In the genomic region with DNA sequence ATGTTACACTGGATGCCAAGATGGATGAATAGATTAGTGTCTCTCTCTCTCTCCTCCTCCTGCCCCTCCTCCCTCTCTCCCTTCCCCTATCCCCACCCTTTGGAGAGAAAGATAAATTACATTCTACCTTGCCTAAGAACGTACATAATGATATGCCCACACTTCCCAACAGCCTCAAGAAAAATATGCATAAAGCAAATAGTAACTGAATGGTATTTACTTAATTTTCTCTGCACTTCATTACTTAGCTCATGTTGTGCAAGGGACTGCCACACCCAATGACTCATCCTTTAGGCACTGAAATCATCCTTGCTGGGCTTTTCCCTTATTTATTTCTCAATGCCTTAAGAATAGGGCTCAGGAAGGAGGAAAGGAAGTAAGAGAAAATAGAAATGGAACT, we compare ENCODE assay signal across 8 cellular contexts.
A peak's percentile ranks its signal among the peaks of the same experiment; 100 is the strongest.
DNase-seq lines count a peak whose midpoint lies in the region; ATAC-seq, FAIRE-seq and TF ChIP-seq lines count a peak whose summit lies in the region.

No MANE protein-coding gene starts in this region.

- TF ChIP-seq EP300 in H1 (IDR thresholded peaks at IDR 0.05; ENCODE audit: borderline replicate concordance in 1 of 2, low read depth in 2 of 2, low read length in 2 of 2), result no peak

- peaks cover 9 to 16% of the 10 kb centered on the region in 2 donors for H3K36me3 Mint-ChIP-seq in CD14-positive monocyte
- no peaks in the 10 kb centered on the region for H3K36me3 Mint-ChIP-seq in naive thymus-derived CD4-positive, alpha-beta T cell

- H4K20me1 ChIP-seq in H1 (replicated peaks in 1 of 2; ENCODE audit: control insufficient read depth in 1 of 2, insufficient read depth in 2 of 2, low read length in 2 of 2), result no peaks in the 10 kb centered on the region

- DNase-seq in CD14-positive monocyte (ENCODE audit: low spot score), result peak; percentile 88
- DNase-seq in NCI-H69 (lab: John Stamatoyannopoulos, UW), result peak; percentile 33
- no peak for DNase-seq in H1 (ENCODE audit: low read depth in 1 of 2, low spot score in 2 of 2)
- DNase-seq in naive thymus-derived CD4-positive, alpha-beta T cell, result no peak
- DNase-seq in NCI-H1436 (lab: John Stamatoyannopoulos, UW), result no peak
- no peak for DNase-seq in inferior parietal cortex (ENCODE audit: extremely low spot score)
- DNase-seq in activated CD4-positive, alpha-beta T cell treated with anti-CD3 and anti-CD28 coated beads, Interleukin-2, amount 50 U/mL, for 4 hours, result no peak

- ATAC-seq in naive thymus-derived CD4-positive, alpha-beta T cell, result peak; percentile 66
- ATAC-seq in GM18873 (IDR thresholded peaks at IDR 0.05; ENCODE audit: low FRiP score, unreplicated experiment), result no peak

- H2BK15ac ChIP-seq in H1 (ENCODE audit: low read length), result no peak overlapping the region

- POLR2A ChIA-PET in H1 (lab: Charles Lee; ENCODE audit: partially characterized antibody), result no interaction called here
- POLR2A ChIA-PET in naive thymus-derived CD4-positive, alpha-beta T cell (lab: Charles Lee), result no interaction called here

- H3K4me1 ChIP-seq in H1 (replicated peaks in 1 of 4; ENCODE audit: control insufficient read depth in 3 of 4, insufficient read depth in 4 of 4, low read length in 3 of 4), result peaks cover 2 to 10% (median 6%) of the 10 kb centered on the region in 4 experiments; a peak in 5 of 7 replicates
- no peaks in the 10 kb centered on the region for H3K4me1 ChIP-seq in naive thymus-derived CD4-positive, alpha-beta T cell (ENCODE audit: control insufficient read depth in 2 of 2, insufficient read depth in 2 of 2, low read length in 2 of 2)

- intact Hi-C loops in CD14-positive monocyte (cut with micrococcal nuclease), result loop anchor here in 1 of 2 donors (1.0 kb wide), 1 partner anchor 8 kb away; no protein-coding TSS in a partner anchor
- intact Hi-C loops in naive thymus-derived CD4-positive, alpha-beta T cell (cut with micrococcal nuclease), result no loop called here

- H4K5ac ChIP-seq in H1 (ENCODE audit: insufficient read length, low read depth, low read length), result no peak overlapping the region

- no peak overlapping the region for H2BK12ac ChIP-seq in H1 (ENCODE audit: low read depth, low read length)

- 47% methylated on average over 1 of the region's 1 CpG; no CpG with 5 or more reads in 1 of the 2 experiments for WGBS in H1 (ENCODE audit: extremely low coverage in 1 of 2, insufficient coverage in 1 of 2, insufficient read length in 1 of 2, insufficient replicate concordance in 2 of 2, low coverage in 1 of 2, low lambda C conversion rate in 2 of 2, missing lambda C conversion rate in 1 of 2), 2 experiments

- H2AFZ ChIP-seq in H1 (ENCODE audit: low read length), result no peak overlapping the region

- no peak overlapping the region for H2BK120ac ChIP-seq in H1 (replicated peaks; ENCODE audit: low read depth, low read length)

- H3K4me1 Mint-ChIP-seq in CD14-positive monocyte, result peaks cover 53% of the 10 kb centered on the region
- peaks cover 0 to 2% (median 0%) of the 10 kb centered on the region in 7 donors for H3K4me1 Mint-ChIP-seq in naive thymus-derived CD4-positive, alpha-beta T cell

- H3K27ac ChIP-seq in H1 (ENCODE audit: low read depth, low read length), result no peak overlapping the region
- no peak overlapping the region for H3K27ac ChIP-seq in naive thymus-derived CD4-positive, alpha-beta T cell (ENCODE audit: low read depth, low read length)

- H3K4me3 ChIP-seq in H1 (ENCODE audit: extremely low read depth in 1 of 4, insufficient read depth in 2 of 4, low read depth in 3 of 4, low read length in 4 of 4), result no peak overlapping the region
- H3K4me3 ChIP-seq in naive thymus-derived CD4-positive, alpha-beta T cell (ENCODE audit: low read length), result no peak overlapping the region

- no peak overlapping the region for H3K14ac ChIP-seq in H1 (ENCODE audit: insufficient read length)

- H3K27ac Mint-ChIP-seq in CD14-positive monocyte, result peak overlapping the region; percentile 99 to 100 (median 100)
- no peak overlapping the region for H3K27ac Mint-ChIP-seq in naive thymus-derived CD4-positive, alpha-beta T cell

- H3K79me1 ChIP-seq in H1 (ENCODE audit: low read depth, low read length), result no peaks in the 10 kb centered on the region

- H3K9me3 Mint-ChIP-seq in CD14-positive monocyte, result peaks cover 2 to 8% (median 3%) of the 10 kb centered on the region in 7 donors
- peaks cover 0 to 12% (median 5%) of the 10 kb centered on the region in 11 donors for H3K9me3 Mint-ChIP-seq in naive thymus-derived CD4-positive, alpha-beta T cell

- H3K56ac ChIP-seq in H1 (replicated peaks; ENCODE audit: insufficient read length, low read depth, low read length), result no peak overlapping the region

- no peak overlapping the region for H3K4ac ChIP-seq in H1 (replicated peaks; ENCODE audit: insufficient read length, low read depth, low read length)

- H2AK5ac ChIP-seq in H1 (ENCODE audit: low read depth, low read length), result no peak overlapping the region

- H4K91ac ChIP-seq in H1 (replicated peaks; ENCODE audit: insufficient read length, low read length), result no peak overlapping the region

- no peaks in the 10 kb centered on the region; a peak in 1 of 8 replicates for H3K36me3 ChIP-seq in H1 (ENCODE audit: control insufficient read depth in 2 of 4, insufficient read depth in 4 of 4, low read length in 3 of 4)
- no peaks in the 10 kb centered on the region for H3K36me3 ChIP-seq in naive thymus-derived CD4-positive, alpha-beta T cell (ENCODE audit: control insufficient read depth in 2 of 3, insufficient read depth in 3 of 3, low read length in 3 of 3)

- no peak for TF ChIP-seq CTCF in CD14-positive monocyte (IDR thresholded peaks at IDR 0.05)
- TF ChIP-seq CTCF in H1 (IDR thresholded peaks at IDR 0.05; ENCODE audit: control extremely low read depth in 1 of 3, insufficient read depth in 1 of 3, low read depth in 1 of 3, low read length in 3 of 3), result no peak

- no peak overlapping the region for H3K18ac ChIP-seq in H1 (ENCODE audit: extremely low read depth, low read length)

- H3K4me3 Mint-ChIP-seq in CD14-positive monocyte, result peak overlapping the region in 1 of 2 donors; percentile 82
- no peak overlapping the region for H3K4me3 Mint-ChIP-seq in naive thymus-derived CD4-positive, alpha-beta T cell

- H3K4me2 ChIP-seq in H1 (ENCODE audit: insufficient read depth in 1 of 2, low read depth in 2 of 2, low read length in 2 of 2), result no peak overlapping the region

- CTCF ChIA-PET in H1 (lab: Charles Lee; ENCODE audit: partially characterized antibody), result interaction anchor here (1.3 kb wide), 1 partner anchor 30 kb away, joined by 3 read pairs; no protein-coding TSS in a partner anchor
- CTCF ChIA-PET in naive thymus-derived CD4-positive, alpha-beta T cell (lab: Charles Lee), result no interaction called here

- H4K8ac ChIP-seq in H1 (ENCODE audit: extremely low read depth, insufficient read depth, low read length), result no peak overlapping the region

- no peaks in the 10 kb centered on the region for H3K27me3 ChIP-seq in H1 (replicated peaks in 1 of 4; ENCODE audit: control insufficient read depth in 3 of 4, extremely low read depth in 1 of 4, insufficient read depth in 3 of 4, low read length in 3 of 4)
- H3K27me3 ChIP-seq in naive thymus-derived CD4-positive, alpha-beta T cell (ENCODE audit: control insufficient read depth in 2 of 2, insufficient read depth in 2 of 2, low read length in 2 of 2), result no peaks in the 10 kb centered on the region

- no peak overlapping the region for H2BK20ac ChIP-seq in H1 (ENCODE audit: low read length)

- H3K27me3 Mint-ChIP-seq in CD14-positive monocyte (ENCODE audit: low read depth in 3 of 3), result peaks cover 0 to 5% (median 4%) of the 10 kb centered on the region in 3 donors
- peaks cover 0 to 6% (median 0%) of the 10 kb centered on the region in 5 donors for H3K27me3 Mint-ChIP-seq in naive thymus-derived CD4-positive, alpha-beta T cell

- no peaks in the 10 kb centered on the region for H3K23me2 ChIP-seq in H1 (ENCODE audit: low read depth, low read length)

- H3K9ac ChIP-seq in H1 (replicated peaks in 1 of 4; ENCODE audit: extremely low read depth in 1 of 4, low read depth in 3 of 4, low read length in 3 of 4), result no peak overlapping the region

- FAIRE-seq in H1 (lab: Jason Lieb, UNC), result no peak

- no peak overlapping the region for H2BK5ac ChIP-seq in H1 (ENCODE audit: low read depth, low read length)

- TF ChIP-seq POLR2A in H1 (IDR thresholded peaks at IDR 0.05; ENCODE audit: control extremely low read depth in 1 of 2, low read depth in 2 of 2, low read length in 2 of 2), result no peak

- H3K9me3 ChIP-seq in H1 (ENCODE audit: insufficient read depth in 2 of 2, low read depth in 1 of 2, low read length in 1 of 2), result no peaks in the 10 kb centered on the region
- no peaks in the 10 kb centered on the region for H3K9me3 ChIP-seq in naive thymus-derived CD4-positive, alpha-beta T cell (ENCODE audit: control insufficient read depth in 2 of 3, low read length in 3 of 3)

- H3K79me2 ChIP-seq in H1 (ENCODE audit: control insufficient read depth in 1 of 2, insufficient read depth in 2 of 2, low read length in 2 of 2), result no peaks in the 10 kb centered on the region

- no peak overlapping the region for H3K23ac ChIP-seq in H1 (ENCODE audit: insufficient read length)

- no peak for TF ChIP-seq RAD21 in H1 (IDR thresholded peaks at IDR 0.05 in 1 of 2, conservative IDR thresholded peaks at IDR 0.05 in 1 of 2; ENCODE audit: low read depth in 2 of 2, low read length in 2 of 2)

TF ChIP-seq in H1, 55 proteins besides CTCF, POLR2A, EP300 and RAD21 (continues in another document):
- no peak for TF ChIP-seq NRF1 (IDR thresholded peaks at IDR 0.05; ENCODE audit: low read depth, low read length)
- TF ChIP-seq TCF12 (IDR thresholded peaks at IDR 0.05; ENCODE audit: low read depth, low read length), result no peak
- no peak for TF ChIP-seq TEAD4 (IDR thresholded peaks at IDR 0.05; ENCODE audit: low read depth, low read length)
- TF ChIP-seq ASH2L (IDR thresholded peaks at IDR 0.05; ENCODE audit: low read length), result no peak
- no peak for TF ChIP-seq SUZ12 (IDR thresholded peaks at IDR 0.05; ENCODE audit: low read length)
- TF ChIP-seq HDAC2 (IDR thresholded peaks at IDR 0.05; ENCODE audit: borderline replicate concordance in 1 of 2, low read depth in 2 of 2, low read length in 2 of 2), result no peak
- TF ChIP-seq, protein P1, sequence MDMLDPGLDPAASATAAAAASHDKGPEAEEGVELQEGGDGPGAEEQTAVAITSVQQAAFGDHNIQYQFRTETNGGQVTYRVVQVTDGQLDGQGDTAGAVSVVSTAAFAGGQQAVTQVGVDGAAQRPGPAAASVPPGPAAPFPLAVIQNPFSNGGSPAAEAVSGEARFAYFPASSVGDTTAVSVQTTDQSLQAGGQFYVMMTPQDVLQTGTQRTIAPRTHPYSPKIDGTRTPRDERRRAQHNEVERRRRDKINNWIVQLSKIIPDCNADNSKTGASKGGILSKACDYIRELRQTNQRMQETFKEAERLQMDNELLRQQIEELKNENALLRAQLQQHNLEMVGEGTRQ (IDR thresholded peaks at IDR 0.05; ENCODE audit: low read length), result no peak
- TF ChIP-seq JUND (IDR thresholded peaks at IDR 0.05; ENCODE audit: low read length), result peak; percentile 88
- no peak for TF ChIP-seq SP4 (IDR thresholded peaks at IDR 0.05; ENCODE audit: low read length)
- no peak for TF ChIP-seq KDM5A (IDR thresholded peaks at IDR 0.05; ENCODE audit: low read length)
- no peak for TF ChIP-seq EGR1 (IDR thresholded peaks at IDR 0.05; ENCODE audit: borderline replicate concordance, low read depth, low read length)
- TF ChIP-seq CEBPB (IDR thresholded peaks at IDR 0.05; ENCODE audit: low read depth, low read length), result peak; percentile 67; the same call in 1 of the 2 replicates

Comparison
In these comparisons a context has a peak if more than half of its experiments do, and no peak if none do; other contexts are left out.
1. DNase-seq: peak in CD14-positive monocyte (single experiment) and NCI-H69 (single experiment); none in H1 (0 of 2), naive thymus-derived CD4-positive, alpha-beta T cell (0 of 9), NCI-H1436 (single experiment), inferior parietal cortex (single experiment) and activated CD4-positive, alpha-beta T cell treated with anti-CD3 and anti-CD28 coated beads, Interleukin-2, amount 50 U/mL, for 4 hours (0 of 2).
2. H3K27ac Mint-ChIP-seq: peak in CD14-positive monocyte (7 of 7); none in naive thymus-derived CD4-positive, alpha-beta T cell (0 of 9).